In genomic region chr9:129320575-129321311, GRCh38 we compare ENCODE assay signal across 8 cellular contexts.
DNase-seq lines count a peak whose midpoint lies in the region; ATAC-seq, FAIRE-seq and TF ChIP-seq lines count a peak whose summit lies in the region.

No MANE protein-coding gene starts in this region.

- H3K27me3 ChIP-seq in colonic mucosa (no peaks in the 10 kb centered on the region), small intestine (ENCODE audit: control insufficient read depth in 2 of 2, insufficient read depth in 2 of 2, low read length in 2 of 2) (peaks cover 0 to 2% of the 10 kb centered on the region in 2 donors)

- H3K27ac ChIP-seq in colonic mucosa (peak overlapping the region; percentile 70), kidney (ENCODE audit: low read depth in 2 of 2, low read length in 2 of 2) (peak overlapping the region; percentile 82 to 95), small intestine (ENCODE audit: low read depth in 1 of 2, low read length in 1 of 2) (peak overlapping the region; percentile 12 to 83)

- FAIRE-seq in kidney (lab: Jason Lieb, UNC) (no peak), small intestine (lab: Jason Lieb, UNC) (no peak)

- 5 to 7% (median 6%) methylated on average over 44 to 49 of the region's 49 CpGs for WGBS in small intestine, 3 donors

- H3K36me3 ChIP-seq in colonic mucosa (no peaks in the 10 kb centered on the region), kidney (ENCODE audit: control insufficient read depth in 1 of 2, insufficient read depth in 2 of 2, low read length in 2 of 2) (no peaks in the 10 kb centered on the region), small intestine (ENCODE audit: control insufficient read depth in 2 of 2, insufficient read depth in 2 of 2, low read length in 2 of 2) (no peaks in the 10 kb centered on the region)

- H3K4me3 ChIP-seq in colonic mucosa (peak overlapping the region; percentile 38), kidney (ENCODE audit: low read length in 2 of 2) (peak overlapping the region; percentile 43 to 58), small intestine (ENCODE audit: low read depth in 1 of 2, low read length in 2 of 2) (peak overlapping the region in 1 of 2 donors; percentile 30)

- peaks cover 6% of the 10 kb centered on the region for H3K4me1 ChIP-seq in colonic mucosa
- peaks cover 25 to 33% of the 10 kb centered on the region in 2 donors for H3K4me1 ChIP-seq in kidney (ENCODE audit: control insufficient read depth in 1 of 2, insufficient read depth in 1 of 2, low read depth in 1 of 2, low read length in 2 of 2)
- H3K4me1 ChIP-seq in small intestine (ENCODE audit: control insufficient read depth in 2 of 2, insufficient read depth in 1 of 2, low read depth in 1 of 2, low read length in 1 of 2): peaks cover 0 to 3% of the 10 kb centered on the region in 2 donors

- H3K9me3 ChIP-seq in colonic mucosa (no peaks in the 10 kb centered on the region), kidney (ENCODE audit: control insufficient read depth in 1 of 2, low read length in 2 of 2) (no peaks in the 10 kb centered on the region), small intestine (ENCODE audit: control insufficient read depth, low read depth) (no peaks in the 10 kb centered on the region)

- intact Hi-C loops in colonic mucosa (cut with DNase I): no loop called here
- intact Hi-C loops in kidney (cut with DNase I): no loop called here

- no peak for TF ChIP-seq CTCF in colonic mucosa (IDR thresholded peaks at IDR 0.05)
- no peak for TF ChIP-seq CTCF in kidney (IDR thresholded peaks at IDR 0.05; ENCODE audit: borderline replicate concordance, extremely low read depth, insufficient read depth)

- ATAC-seq in GM19395 (IDR thresholded peaks at IDR 0.05; ENCODE audit: unreplicated experiment): peak; percentile 74
- no peak for ATAC-seq in HG03565 (IDR thresholded peaks at IDR 0.05; ENCODE audit: unreplicated experiment)

- H3K9ac ChIP-seq in colonic mucosa (ENCODE audit: low read depth in 2 of 2, low read length in 2 of 2) (peak overlapping the region; percentile 66 to 70), kidney (ENCODE audit: low read length in 2 of 2) (peak overlapping the region; percentile 78 to 80)

- DNase-seq in AG20443 (ENCODE audit: low spot score) (peak; percentile 76), NCI-H1694 (lab: John Stamatoyannopoulos, UW) (peak; percentile 81), colonic mucosa (no peak), kidney (peak; percentile 90), small intestine (peak; percentile 45)
- peak; percentile 32 for DNase-seq in activated CD4-positive, alpha-beta T cell treated with anti-CD3 and anti-CD28 coated beads for 1 hour
